19 cellular contexts compared by ENCODE assay signal in the genomic region with DNA sequence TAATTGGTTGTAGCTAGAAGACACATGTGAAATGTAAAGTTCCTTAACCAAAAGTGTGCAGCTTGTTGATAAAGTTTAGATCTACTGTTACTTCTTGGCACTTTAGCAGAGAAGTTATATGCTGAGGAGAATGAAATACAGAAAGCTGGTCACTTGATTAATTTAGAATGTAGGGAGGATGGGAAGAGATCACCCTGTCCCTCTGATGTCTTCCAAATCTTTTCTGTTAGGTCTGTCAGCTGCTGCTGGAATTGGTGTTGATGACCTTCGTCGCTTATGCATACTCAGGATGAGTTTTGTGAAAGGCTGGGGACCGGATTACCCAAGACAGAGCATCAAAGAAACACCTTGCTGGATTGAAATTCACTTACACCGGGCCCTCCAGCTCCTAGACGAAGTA. TPM values are rescaled to one million over a fixed set of nuclear protein-coding genes. Genes with fewer than 3 reads are reported as not detected.
DNase-seq lines count a peak whose midpoint lies in the region; ATAC-seq and TF ChIP-seq lines count a peak whose summit lies in the region.
"Had no signal": no experiment of that assay in that cellular context is flagged by ENCODE, and none has a peak within 500 bp of the region (broad histone marks: within the 10 kb centered on the region; RNA-seq: fewer than 3 reads in every experiment).

No MANE protein-coding gene starts in this region.

- intact Hi-C loops in Right ventricle myocardium superior (cut with DNase I) (no loop called here), left cardiac atrium (cut with DNase I) (no loop called here), left ventricle myocardium superior (cut with micrococcal nuclease) (no loop called here)

- no peak for TF ChIP-seq CTCF in right atrium auricular region (IDR thresholded peaks at IDR 0.05)
- TF ChIP-seq CTCF in chondrocyte (IDR thresholded peaks at IDR 0.05), result no peak

- peaks cover 0 to 4% of the 10 kb centered on the region in 2 donors for H3K4me1 ChIP-seq in right atrium auricular region
- H3K4me1 ChIP-seq: A549, Caco-2 had no signal

- H3K27me3 Mint-ChIP-seq in chondrocyte (ENCODE audit: low read depth), result no peaks in the 10 kb centered on the region
- H3K27me3 Mint-ChIP-seq: B cell; CD4-positive, alpha-beta T cell had no signal

- no peak overlapping the region for H3K4me3 Mint-ChIP-seq in chondrocyte (ENCODE audit: unreplicated experiment)
- H3K4me3 Mint-ChIP-seq: B cell; CD4-positive, alpha-beta T cell; CD8-positive, alpha-beta T cell had no signal

- peaks cover 46% of the 10 kb centered on the region for H3K36me3 ChIP-seq in right atrium auricular region

- DNase-seq in Right ventricle myocardium superior, result no peak
- DNase-seq in left cardiac atrium, result no peak
- DNase-seq in left ventricle myocardium superior, result no peak
- no peak for DNase-seq in right atrium auricular region (ENCODE audit: low spot score)
- no peak for DNase-seq in chondrocyte (ENCODE audit: low spot score)
- no peak for DNase-seq in NCI-H2029 (lab: John Stamatoyannopoulos, UW)
- DNase-seq: AML-193; Caco-2; Calu3; CD4-positive, alpha-beta T cell; CD8-positive, alpha-beta T cell; DMS79 treated with DMSO at 0.1 percent for 48 hours; GF-D8 had no signal

- no peak overlapping the region for H3K27ac ChIP-seq in right atrium auricular region
- H3K27ac ChIP-seq: 22Rv1; A549; BLaER1 treated with 17β-estradiol and CSF1 and Interleukin-3, amounts not matched to agents 10 nM and 100 nM; C4-2B had no signal

- H3K27ac Mint-ChIP-seq in chondrocyte (ENCODE audit: unreplicated experiment), result peak overlapping the region; percentile 14
- H3K27ac Mint-ChIP-seq: B cell; CD4-positive, alpha-beta T cell; CD8-positive, alpha-beta T cell had no signal

- H3K36me3 Mint-ChIP-seq in chondrocyte (ENCODE audit: low read depth), result peaks cover 20% of the 10 kb centered on the region

- H3K9me3 Mint-ChIP-seq in chondrocyte (ENCODE audit: low read depth), result no peaks in the 10 kb centered on the region
- H3K9me3 Mint-ChIP-seq: CD4-positive, alpha-beta T cell; CD8-positive, alpha-beta T cell had no signal

- ATAC-seq in Right ventricle myocardium superior (ENCODE audit: poor library complexity) (peak; percentile 22), left cardiac atrium (no peak), left ventricle myocardium superior (peak; percentile 27), HG03432 (IDR thresholded peaks at IDR 0.05; ENCODE audit: unreplicated experiment) (no peak)
- ATAC-seq: A549; CD8-positive, alpha-beta T cell had no signal

- no peaks in the 10 kb centered on the region for H3K9me3 ChIP-seq in right atrium auricular region
- H3K9me3 ChIP-seq: A549, Caco-2 had no signal

- H3K4me3 ChIP-seq in right atrium auricular region, result no peak overlapping the region
- H3K4me3 ChIP-seq: A549; BLaER1 treated with 17β-estradiol and CSF1 and Interleukin-3, amounts not matched to agents 10 nM and 100 nM had no signal

- peaks cover 37% of the 10 kb centered on the region for H3K4me1 Mint-ChIP-seq in chondrocyte (ENCODE audit: low read depth)

- no peaks in the 10 kb centered on the region for H3K27me3 ChIP-seq in right atrium auricular region
- H3K27me3 ChIP-seq: BLaER1 treated with 17β-estradiol and CSF1 and Interleukin-3, amounts not matched to agents 10 nM and 100 nM had no signal

RNA-seq across cellular contexts. Expression of a gene that starts 48.0 kb away (rescaled TPM):
- total RNA-seq in Right ventricle myocardium superior (90.9 TPM), left cardiac atrium (10 to 100 TPM; 77.1 to 87.9 TPM), left ventricle myocardium superior (94.0 TPM), right atrium auricular region (100 to 1,000 TPM in 1 of 2 donors, 10 to 100 TPM in 1; 57.5 to 102 TPM), chondrocyte (106 to 119 TPM (median 113 TPM) in 3 replicates)

Comparison
In these comparisons a context has a peak if more than half of its experiments do, and no peak if none do; other contexts are left out.
1. ATAC-seq: peak in Right ventricle myocardium superior (single experiment) and left ventricle myocardium superior (single experiment); none in left cardiac atrium (0 of 2) and HG03432 (single experiment).